ENCODE assay signal across 8 cellular contexts in genomic region chr11:119019996-119020395, GRCh38. TPM values are rescaled to one million over a fixed set of nuclear protein-coding genes. Genes with fewer than 3 reads are reported as not detected.
A peak's percentile ranks its signal among the peaks of the same experiment; 100 is the strongest.
DNase-seq lines count a peak whose midpoint lies in the region; ATAC-seq and TF ChIP-seq lines count a peak whose summit lies in the region.

No MANE protein-coding gene starts in this region.

- peak overlapping the region; percentile 99 for H3K4me3 Mint-ChIP-seq in memory B cell

- intact Hi-C loops in heart left ventricle (cut with DNase I) (loop anchor here in 1 of 10 donors (2.0 kb wide), 1 partner anchor 21 kb away; the partner anchor contains the start of gene CENATAC), transverse colon (cut with DNase I; ENCODE audit: low total_unique reads) (no loop called here), lower leg skin (cut with DNase I; ENCODE audit: low total_unique reads) (no loop called here)

- H3K4me1 ChIP-seq in heart left ventricle (peaks cover 14 to 68% (median 42%) of the 10 kb centered on the region in 12 donors), right atrium auricular region (peaks cover 0 to 52% of the 10 kb centered on the region in 2 donors), adipocyte (ENCODE audit: control insufficient read depth, insufficient read depth, low read length) (peaks cover 46% of the 10 kb centered on the region), transverse colon (peaks cover 27 to 71% (median 54%) of the 10 kb centered on the region in 4 donors)

- ATAC-seq in heart left ventricle: no peak
- no peak for ATAC-seq in memory B cell (ENCODE audit: low read depth)
- ATAC-seq in HG03139 (IDR thresholded peaks at IDR 0.05; ENCODE audit: unreplicated experiment): no peak

- no peaks in the 10 kb centered on the region for H3K9me3 Mint-ChIP-seq in memory B cell

- H3K4me1 Mint-ChIP-seq in memory B cell: peaks cover 13% of the 10 kb centered on the region

- H3K4me3 ChIP-seq in heart left ventricle (peak overlapping the region in 8 of 12 donors; percentile 78 to 98 (median 84)), right atrium auricular region (no peak overlapping the region), adipocyte (ENCODE audit: low read length) (peak overlapping the region; percentile 92), transverse colon (peak overlapping the region in 3 of 4 donors; percentile 85 to 99 (median 88)), lower leg skin (ENCODE audit: low read depth, poor library complexity, severe bottlenecking) (no peak overlapping the region)

- H3K36me3 Mint-ChIP-seq in memory B cell: peaks cover 25% of the 10 kb centered on the region

- WGBS in heart left ventricle, 4 donors: 44 to 52% (median 45%) methylated on average over 2 of the region's 2 CpGs
- 25 to 29% methylated on average over 1 to 2 of the region's 2 CpGs for WGBS in transverse colon (ENCODE audit: low coverage in 1 of 2), 2 donors
- WGBS in lower leg skin, 2 donors: 28 to 46% methylated on average over 2 of the region's 2 CpGs

- H3K27ac ChIP-seq in heart left ventricle (peak overlapping the region in 2 of 12 donors; percentile 94 to 97), right atrium auricular region (peak overlapping the region in 1 of 2 donors; percentile 93), transverse colon (peak overlapping the region; percentile 88 to 96 (median 95))

- TF ChIP-seq CTCF in heart left ventricle (IDR thresholded peaks at IDR 0.05) (no peak), right atrium auricular region (IDR thresholded peaks at IDR 0.05) (no peak), transverse colon (IDR thresholded peaks at IDR 0.05) (no peak), lower leg skin (IDR thresholded peaks at IDR 0.05) (no peak)

- H3K27me3 Mint-ChIP-seq in memory B cell: no peaks in the 10 kb centered on the region

- H3K27me3 ChIP-seq in heart left ventricle (no peaks in the 10 kb centered on the region), right atrium auricular region (no peaks in the 10 kb centered on the region), adipocyte (replicated peaks; ENCODE audit: control insufficient read depth, insufficient read depth, low read length) (no peaks in the 10 kb centered on the region), transverse colon (no peaks in the 10 kb centered on the region)

- H3K9me3 ChIP-seq in heart left ventricle: no peaks in the 10 kb centered on the region
- no peaks in the 10 kb centered on the region for H3K9me3 ChIP-seq in right atrium auricular region
- no peaks in the 10 kb centered on the region for H3K9me3 ChIP-seq in adipocyte (ENCODE audit: control insufficient read depth, low read length)
- H3K9me3 ChIP-seq in transverse colon: no peaks in the 10 kb centered on the region

- in situ Hi-C loops in transverse colon (cut with MboI; ENCODE audit: low pct_ligation_motif_present in 1 of 4, low pct_unique_long_range_greater_than_20kb in 1 of 4, low sequenced_read_pairs in 3 of 4): no loop called here

- H3K27ac Mint-ChIP-seq in memory B cell: peak overlapping the region; percentile 100

- DNase-seq in heart left ventricle (no peak), right atrium auricular region (ENCODE audit: low spot score) (no peak), adipocyte (ENCODE audit: low read depth) (no peak), memory B cell (ENCODE audit: low spot score in 2 of 2) (no peak), transverse colon (no peak), lower leg skin (ENCODE audit: low spot score in 2 of 2) (no peak), AG20443 (ENCODE audit: low spot score) (no peak)

- no peak for TF ChIP-seq EP300 in transverse colon (IDR thresholded peaks at IDR 0.05; ENCODE audit: low read depth)

- peak overlapping the region; percentile 96 for H3K9ac ChIP-seq in adipocyte (ENCODE audit: low read length)

- peaks cover 0 to 70% (median 56%) of the 10 kb centered on the region in 9 donors for H3K36me3 ChIP-seq in heart left ventricle
- H3K36me3 ChIP-seq in right atrium auricular region: peaks cover 53% of the 10 kb centered on the region
- peaks cover 45% of the 10 kb centered on the region for H3K36me3 ChIP-seq in adipocyte (ENCODE audit: control insufficient read depth, insufficient read depth, low read length, severe bottlenecking)
- H3K36me3 ChIP-seq in transverse colon: peaks cover 0 to 24% (median 8%) of the 10 kb centered on the region in 4 donors

- TF ChIP-seq POLR2A in heart left ventricle (IDR thresholded peaks at IDR 0.05) (no peak), transverse colon (IDR thresholded peaks at IDR 0.05) (no peak), lower leg skin (IDR thresholded peaks at IDR 0.05) (no peak)

RNA-seq across cellular contexts. Expression of gene TRAPPC4, which starts 1.4 kb away (rescaled TPM):
- total RNA-seq in heart left ventricle: 10 to 100 TPM; 31.9 to 57.1 (median 44.4) TPM
- polyA plus RNA-seq in heart left ventricle: 10 to 100 TPM; 21.5 to 74.8 TPM
- total RNA-seq in right atrium auricular region: 10 to 100 TPM; 26.1 to 37.2 TPM
- total RNA-seq in transverse colon: 100 to 1,000 TPM in 1 of 4 donors, 10 to 100 TPM in 3; 37.4 to 105 (median 74.8) TPM
- 10 to 100 TPM; 40.3 to 53.4 (median 52.2) TPM for total RNA-seq in lower leg skin

RNA-seq across cellular contexts. Expression of gene RPS25, which starts 1.9 kb away (rescaled TPM):
- 1,000 to 10,000 TPM in 2 of 9 donors, 100 to 1,000 TPM in 7; 719 to 1,307 (median 821) TPM for total RNA-seq in heart left ventricle
- polyA plus RNA-seq in heart left ventricle: 1,000 to 10,000 TPM; 1,773 to 1,882 TPM
- 1,000 to 10,000 TPM in 1 of 2 donors, 100 to 1,000 TPM in 1; 812 to 1,966 TPM for total RNA-seq in right atrium auricular region
- 1,000 to 10,000 TPM in 1 of 4 donors, 100 to 1,000 TPM in 3; 220 to 1,105 (median 540) TPM for total RNA-seq in transverse colon
- 1,000 to 10,000 TPM; 1,252 to 2,859 (median 1,930) TPM for total RNA-seq in lower leg skin

RNA-seq across cellular contexts. Expression of gene SLC37A4, which starts 10.7 kb away (rescaled TPM):
- 10 to 100 TPM in 3 of 9 donors, 1 to 10 TPM in 6; 4.5 to 18.5 (median 7.7) TPM for total RNA-seq in heart left ventricle
- 10 to 100 TPM in 1 of 2 donors, 1 to 10 TPM in 1; 7.4 to 10.1 TPM for polyA plus RNA-seq in heart left ventricle
- 10 to 100 TPM in 1 of 2 donors, 1 to 10 TPM in 1; 8.2 to 11.1 TPM for total RNA-seq in right atrium auricular region
- 10 to 100 TPM; 34.0 to 88.3 (median 81.2) TPM for total RNA-seq in transverse colon
- 10 to 100 TPM; 14.0 to 25.4 (median 19.5) TPM for total RNA-seq in lower leg skin

RNA-seq across cellular contexts. Expression of gene CENATAC, which starts 22.1 kb away (rescaled TPM):
- 10 to 100 TPM in 6 of 9 donors, 1 to 10 TPM in 3; 7.9 to 15.8 (median 11.7) TPM for total RNA-seq in heart left ventricle
- polyA plus RNA-seq in heart left ventricle: 10 to 100 TPM in 1 of 2 donors, 1 to 10 TPM in 1; 9.5 to 27.3 TPM
- 10 to 100 TPM in 1 of 2 donors, 1 to 10 TPM in 1; 8.7 to 11.9 TPM for total RNA-seq in right atrium auricular region
- total RNA-seq in transverse colon: 10 to 100 TPM; 46.1 to 94.3 (median 82.2) TPM
- total RNA-seq in lower leg skin: 10 to 100 TPM; 21.2 to 66.8 (median 39.9) TPM

RNA-seq across cellular contexts. Expression of gene HYOU1, which starts 37.0 kb away (rescaled TPM):
- 100 to 1,000 TPM in 1 of 9 donors, 10 to 100 TPM in 8; 45.9 to 104 (median 68.6) TPM for total RNA-seq in heart left ventricle
- polyA plus RNA-seq in heart left ventricle: 100 to 1,000 TPM in 1 of 2 donors, 10 to 100 TPM in 1; 34.7 to 260 TPM
- total RNA-seq in right atrium auricular region: 10 to 100 TPM; 56.8 to 69.7 TPM
- total RNA-seq in transverse colon: 100 to 1,000 TPM in 1 of 4 donors, 10 to 100 TPM in 3; 46.4 to 131 (median 61.0) TPM
- 10 to 100 TPM; 21.8 to 47.0 (median 33.0) TPM for total RNA-seq in lower leg skin

Comparison
In these comparisons a context has a peak if more than half of its experiments do, and no peak if none do; other contexts are left out.
1. H3K4me3 ChIP-seq: peak in heart left ventricle (8 of 12), adipocyte (single experiment) and transverse colon (3 of 4); none in right atrium auricular region (0 of 2) and lower leg skin (single experiment).